ENCODE assay signal across 19 cellular contexts in the genomic region with DNA sequence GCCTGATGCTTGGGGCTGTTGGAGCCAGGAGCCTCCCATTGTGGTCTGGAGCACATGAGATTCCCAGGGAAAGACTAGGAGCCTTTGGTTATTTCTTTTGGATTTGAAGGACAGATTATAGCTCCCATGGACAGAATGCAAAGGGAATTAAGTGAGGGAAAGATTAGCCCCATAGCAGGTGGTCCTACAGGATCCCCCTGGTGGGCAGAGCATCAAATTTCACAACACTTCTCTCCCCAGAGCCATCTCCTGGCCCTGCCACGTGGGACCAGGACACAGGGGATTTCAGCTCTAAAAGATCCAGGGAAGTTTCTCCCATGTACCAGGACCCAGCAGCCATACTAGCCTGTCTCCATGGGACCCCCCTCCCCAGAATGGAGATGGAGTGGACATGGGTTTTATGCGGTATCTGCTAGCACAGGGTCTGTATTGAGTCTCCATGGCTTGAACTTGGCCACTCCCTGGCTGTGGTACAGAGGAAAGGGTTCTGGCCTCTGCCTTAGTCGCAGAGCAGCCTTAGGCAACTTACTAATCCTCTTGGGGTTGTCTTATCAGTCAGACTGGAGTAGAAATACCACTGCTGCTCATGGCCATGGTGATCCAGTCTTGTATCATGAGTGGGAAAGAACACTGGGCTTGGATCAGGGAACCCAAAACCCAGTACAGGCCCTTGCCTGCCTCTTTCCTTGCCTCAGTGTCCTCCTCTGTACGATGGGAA. TPM values are rescaled to one million over a fixed set of nuclear protein-coding genes. Genes with fewer than 3 reads are reported as not detected.
DNase-seq lines count a peak whose midpoint lies in the region; ATAC-seq and TF ChIP-seq lines count a peak whose summit lies in the region.
"Had no signal": no experiment of that assay in that cellular context is flagged by ENCODE, and none has a peak within 500 bp of the region (broad histone marks: within the 10 kb centered on the region; RNA-seq: fewer than 3 reads in every experiment).

No MANE protein-coding gene starts in this region.

- no peaks in the 10 kb centered on the region for H3K9me3 ChIP-seq in BE2C
- H3K9me3 ChIP-seq: Caco-2, HAP-1, SK-N-SH had no signal

- H3K27me3 ChIP-seq in BE2C, result no peaks in the 10 kb centered on the region

- peak; percentile 51; the same call in 1 of the 2 replicates for ATAC-seq in WTC11
- no peak for ATAC-seq in naive thymus-derived CD8-positive, alpha-beta T cell
- ATAC-seq in GM21529 (IDR thresholded peaks at IDR 0.05; ENCODE audit: unreplicated experiment), result no peak
- no peak for ATAC-seq in GM18505 (IDR thresholded peaks at IDR 0.05; ENCODE audit: unreplicated experiment)
- ATAC-seq: GM12878 had no signal

- H3K9me3 Mint-ChIP-seq in WTC11, result peaks cover 15% of the 10 kb centered on the region
- H3K9me3 Mint-ChIP-seq in naive thymus-derived CD8-positive, alpha-beta T cell, result no peaks in the 10 kb centered on the region
- H3K9me3 Mint-ChIP-seq: CD14-positive monocyte, IgD-negative memory B cell had no signal

- CTCF ChIA-PET in WTC11 (lab: Charles Lee), result interaction anchor here (1.1 to 1.4 kb wide), 3 partner anchors 36 to 806 kb away, joined by 3 to 4 read pairs (median 4); no protein-coding TSS in a partner anchor

- H3K4me1 Mint-ChIP-seq in WTC11, result peaks cover 2% of the 10 kb centered on the region; the same call in 1 of the 2 replicates
- no peaks in the 10 kb centered on the region for H3K4me1 Mint-ChIP-seq in naive thymus-derived CD8-positive, alpha-beta T cell
- H3K4me1 Mint-ChIP-seq: IgD-negative memory B cell had no signal

- TF ChIP-seq POLR2A in GM18505 (IDR thresholded peaks at IDR 0.05; ENCODE audit: borderline replicate concordance, extremely low read depth, insufficient read depth, insufficient read length), result no peak

- no peaks in the 10 kb centered on the region for H3K36me3 Mint-ChIP-seq in WTC11
- H3K36me3 Mint-ChIP-seq in naive thymus-derived CD8-positive, alpha-beta T cell, result no peaks in the 10 kb centered on the region
- H3K36me3 Mint-ChIP-seq: CD14-positive monocyte, IgD-negative memory B cell had no signal

- no peaks in the 10 kb centered on the region for H3K36me3 ChIP-seq in BE2C
- H3K36me3 ChIP-seq: HAP-1 had no signal

- H3K4me3 Mint-ChIP-seq in WTC11, result no peak overlapping the region
- no peak overlapping the region for H3K4me3 Mint-ChIP-seq in naive thymus-derived CD8-positive, alpha-beta T cell
- H3K4me3 Mint-ChIP-seq: CD14-positive monocyte, IgD-negative memory B cell had no signal

- no peak overlapping the region for H3K4me3 ChIP-seq in BE2C (ENCODE audit: low read depth, low read length)
- H3K4me3 ChIP-seq: GM12878, HAP-1, PC-9 had no signal

- no peak overlapping the region for H3K27ac Mint-ChIP-seq in WTC11
- H3K27ac Mint-ChIP-seq in naive thymus-derived CD8-positive, alpha-beta T cell, result no peak overlapping the region
- H3K27ac Mint-ChIP-seq: CD14-positive monocyte, IgD-negative memory B cell had no signal

- H3K27me3 Mint-ChIP-seq in WTC11 (ENCODE audit: low read depth), result peaks cover 3% of the 10 kb centered on the region
- no peaks in the 10 kb centered on the region for H3K27me3 Mint-ChIP-seq in naive thymus-derived CD8-positive, alpha-beta T cell

- POLR2A ChIA-PET in WTC11 (lab: Charles Lee), result no interaction called here
- POLR2A ChIA-PET in naive thymus-derived CD8-positive, alpha-beta T cell (lab: Charles Lee), result no interaction called here

- TF ChIP-seq CTCF in BE2C (IDR thresholded peaks at IDR 0.05; ENCODE audit: low read depth, low read length) (0 out of 2 replicates have a peak, but pooled peaks have one; percentile 5), WTC11 (IDR thresholded peaks at IDR 0.05) (no peak)

- H3K4me1 ChIP-seq in BE2C, result no peaks in the 10 kb centered on the region
- H3K4me1 ChIP-seq: HAP-1 had no signal

- DNase-seq in BE2C, result peak; percentile 18
- DNase-seq in M059J (ENCODE audit: low read depth), result peak; percentile 44
- DNase-seq in WTC11 (ENCODE audit: low spot score), result no peak
- peak; percentile 14 for DNase-seq in iris pigment epithelial cell (ENCODE audit: low read depth)
- DNase-seq in naive thymus-derived CD8-positive, alpha-beta T cell, result no peak
- DNase-seq in NCI-H146 treated with DMSO at 0.1 percent for 48 hours (lab: John Stamatoyannopoulos, UW; ENCODE audit: unreplicated experiment), result no peak
- DNase-seq: Caco-2, DMS53, NCI-H1436 treated with DMSO at 0.1 percent for 48 hours, NCI-H2081 treated with DMSO at 0.1 percent for 48 hours, NCI-H526 treated with DMSO at 0.1 percent for 48 hours, PC-9, SK-N-SH had no signal

TF ChIP-seq in WTC11, 78 proteins besides CTCF, POLR2A, EP300 and RAD21:
- TF ChIP-seq MLX (CRISPR knock-in tag; IDR thresholded peaks at IDR 0.05) (no peak), NR3C1 (CRISPR knock-in tag; conservative IDR thresholded peaks at IDR 0.05; ENCODE audit: low read depth) (no peak), NFYB (CRISPR knock-in tag; conservative IDR thresholded peaks at IDR 0.05; ENCODE audit: low read depth) (no peak)

RNA-seq across cellular contexts. Expression of gene PLB1, which starts 6.8 kb away (rescaled TPM):
- 0.74 TPM for polyA plus RNA-seq in BE2C (2012; ENCODE audit: insufficient read depth, insufficient read length, low read depth)
- 0.91 and 1.5 TPM in 2 replicates for total RNA-seq in M059J (2014; rRNA removed; shearing (Covaris generic))
- total RNA-seq in WTC11 (2021), result 0.27 to 0.44 TPM (median 0.39 TPM) in 3 replicates
- under 1 TPM in 1 of 2 experiments, not detected in 1; 0.34 TPM for total RNA-seq in naive thymus-derived CD8-positive, alpha-beta T cell
- under 1 TPM in 2 of 3 donors, not detected in 1; 0.29 to 0.34 TPM for polyA plus RNA-seq in naive thymus-derived CD8-positive, alpha-beta T cell
- polyA plus RNA-seq: IgD-negative memory B cell had no signal

Comparison
In these comparisons a context has a peak if more than half of its experiments do, and no peak if none do; other contexts are left out.
1. DNase-seq: peak in BE2C (single experiment), M059J (single experiment) and iris pigment epithelial cell (single experiment); none in WTC11 (single experiment), naive thymus-derived CD8-positive, alpha-beta T cell (0 of 10) and NCI-H146 treated with DMSO at 0.1 percent for 48 hours (single experiment).